ENCODE assay signal across 1 cellular context in genomic region chr4:1593038-1593417, GRCh38.
TF ChIP-seq lines count a peak whose summit lies in the region.

No MANE protein-coding gene starts in this region.

TF ChIP-seq in HepG2, 621 proteins besides CTCF, POLR2A, EP300 and RAD21 (continued from another document):
- TF ChIP-seq MYNN (CRISPR knock-in tag; IDR thresholded peaks at IDR 0.05; ENCODE audit: low read depth) (no peak), HINFP (CRISPR knock-in tag; IDR thresholded peaks at IDR 0.05; ENCODE audit: low read depth) (no peak), TBX2 (CRISPR knock-in tag; IDR thresholded peaks at IDR 0.05; ENCODE audit: borderline replicate concordance) (no peak), ZNF20 (CRISPR knock-in tag; IDR thresholded peaks at IDR 0.05) (no peak)
